8 cellular contexts compared by ENCODE assay signal in genomic region chr21:39388038-39388810, GRCh38. TPM values are rescaled to one million over a fixed set of nuclear protein-coding genes. Genes with fewer than 3 reads are reported as not detected.
A peak's percentile ranks its signal among the peaks of the same experiment; 100 is the strongest.
DNase-seq lines count a peak whose midpoint lies in the region; ATAC-seq and TF ChIP-seq lines count a peak whose summit lies in the region.

No MANE protein-coding gene starts in this region.

- no peaks in the 10 kb centered on the region for H3K9me3 Mint-ChIP-seq in activated T-cell treated with anti-CD3 and anti-CD28 coated beads, Interleukin-2, amount 50 U/mL, for 24 hours

- H3K27ac ChIP-seq in esophagus squamous epithelium: peak overlapping the region; percentile 63 to 87 (median 78)

- peak; percentile 89 to 97 (median 92) for TF ChIP-seq CTCF in esophagus squamous epithelium (IDR thresholded peaks at IDR 0.05)

- H3K4me1 ChIP-seq in esophagus squamous epithelium: peaks cover 11 to 49% (median 15%) of the 10 kb centered on the region in 3 donors

- peak overlapping the region; percentile 95 for H3K27ac Mint-ChIP-seq in activated T-cell treated with anti-CD3 and anti-CD28 coated beads, Interleukin-2, amount 50 U/mL, for 24 hours

- peak; percentile 44 for DNase-seq in DMS153 treated with DMSO at 0.1 percent for 48 hours (lab: John Stamatoyannopoulos, UW; ENCODE audit: unreplicated experiment)
- peak; percentile 83 for DNase-seq in HuH-7.5 (ENCODE audit: low spot score)
- DNase-seq in OCI-M2 (lab: John Stamatoyannopoulos, UW; ENCODE audit: unreplicated experiment): peak; percentile 99
- peak; percentile 93 for DNase-seq in activated T-cell treated with anti-CD3 and anti-CD28 coated beads, Interleukin-2, amount 50 U/mL, for 24 hours
- no peak for DNase-seq in esophagus squamous epithelium (lab: John Stamatoyannopoulos, UW)
- DNase-seq in myocyte (ENCODE audit: low read depth): peak; percentile 77
- DNase-seq in stimulated activated CD8-positive, alpha-beta memory T cell treated with anti-CD3 and anti-CD28 coated beads, Interleukin-7, amount 100 ng/mL, for 24 hours (ENCODE audit: low read depth): peak; percentile 86

- no peaks in the 10 kb centered on the region for H3K9me3 ChIP-seq in esophagus squamous epithelium

- no peaks in the 10 kb centered on the region for H3K27me3 ChIP-seq in esophagus squamous epithelium

- peaks cover 34% of the 10 kb centered on the region for H3K36me3 Mint-ChIP-seq in activated T-cell treated with anti-CD3 and anti-CD28 coated beads, Interleukin-2, amount 50 U/mL, for 24 hours (ENCODE audit: low read depth)

- peak overlapping the region; percentile 25 to 66 (median 53) for H3K4me3 ChIP-seq in esophagus squamous epithelium

- 17 to 19% methylated on average over 15 to 20 of the region's 35 CpGs for WGBS in esophagus squamous epithelium, 2 donors

- peaks cover 12 to 27% (median 15%) of the 10 kb centered on the region in 3 donors for H3K36me3 ChIP-seq in esophagus squamous epithelium

- H3K27me3 Mint-ChIP-seq in activated T-cell treated with anti-CD3 and anti-CD28 coated beads, Interleukin-2, amount 50 U/mL, for 24 hours: no peaks in the 10 kb centered on the region

- TF ChIP-seq POLR2A in esophagus squamous epithelium (IDR thresholded peaks at IDR 0.05): no peak

- intact Hi-C loops in esophagus squamous epithelium (cut with DNase I): loop anchor here (10.0 kb wide), 1 partner anchor 73 kb away; the partner anchor contains the start of gene BRWD1

- peak overlapping the region; percentile 84 for H3K4me3 Mint-ChIP-seq in activated T-cell treated with anti-CD3 and anti-CD28 coated beads, Interleukin-2, amount 50 U/mL, for 24 hours

- peaks cover 38% of the 10 kb centered on the region for H3K4me1 Mint-ChIP-seq in activated T-cell treated with anti-CD3 and anti-CD28 coated beads, Interleukin-2, amount 50 U/mL, for 24 hours (ENCODE audit: low read depth)

- peak; percentile 76 for ATAC-seq in GM21619 (IDR thresholded peaks at IDR 0.05; ENCODE audit: unreplicated experiment)

RNA-seq across cellular contexts. Expression of gene HMGN1, which starts 39.3 kb away (rescaled TPM):
- 100 to 1,000 TPM; 114 to 193 (median 144) TPM for total RNA-seq in esophagus squamous epithelium
- 115 and 126 TPM in 2 replicates for total RNA-seq in myocyte
- 139 TPM for polyA plus RNA-seq in myocyte (2012)

RNA-seq across cellular contexts. Expression of gene LCA5L, which starts 57.4 kb away (rescaled TPM):
- total RNA-seq in esophagus squamous epithelium: 1 to 10 TPM in 1 of 4 donors, under 1 TPM in 2, not detected in 1; 0.44 to 1.7 (median 0.82) TPM
- total RNA-seq in myocyte: 2.2 and 2.7 TPM in 2 replicates
- polyA plus RNA-seq in myocyte (2012): 1.6 TPM
